Comparison of ENCODE assay signal across 1 cellular context in genomic region chr4:68407015-68407867, GRCh38.
A peak's percentile ranks its signal among the peaks of the same experiment; 100 is the strongest.
TF ChIP-seq lines count a peak whose summit lies in the region.

No MANE protein-coding gene starts in this region.

TF ChIP-seq in GM23338, 12 proteins besides CTCF, POLR2A, EP300 and RAD21:
- TF ChIP-seq NANOG (IDR thresholded peaks at IDR 0.05; ENCODE audit: borderline replicate concordance) (peak; percentile 66; the same call in 1 of the 2 replicates), POLR2AphosphoS5 (IDR thresholded peaks at IDR 0.05; ENCODE audit: low read depth) (peak; percentile 51)
TF ChIP-seq in GM23338: peak in this region for 2; not testable (repeated sequence) for 10.
